In genomic region chr5:167582263-167582662, GRCh38 we compare ENCODE assay signal across 15 cellular contexts.
DNase-seq lines count a peak whose midpoint lies in the region; ATAC-seq and TF ChIP-seq lines count a peak whose summit lies in the region.
"Had no signal": no experiment of that assay in that cellular context is flagged by ENCODE, and none has a peak within 500 bp of the region (broad histone marks: within the 10 kb centered on the region; RNA-seq: fewer than 3 reads in every experiment).

No MANE protein-coding gene starts in this region.

- H3K79me2 ChIP-seq in GM23248 (ENCODE audit: insufficient read depth) = peaks cover 67% of the 10 kb centered on the region

- ATAC-seq in RWPE2 (ENCODE audit: low read depth) (peak; percentile 93), HG02885 (IDR thresholded peaks at IDR 0.05; ENCODE audit: poor library complexity, unreplicated experiment) (no peak)
- ATAC-seq: activated T-cell treated with anti-CD3 and anti-CD28 coated beads, Interleukin-2, amount 50 U/mL, for 4 hours; body of pancreas had no signal

- no peak overlapping the region for H3K4me3 ChIP-seq in GM23248
- H3K4me3 ChIP-seq in RWPE2 (ENCODE audit: severe bottlenecking) = no peak overlapping the region
- H3K4me3 ChIP-seq in fibroblast of villous mesenchyme (ENCODE audit: low read depth, low read length) = no peak overlapping the region
- H3K4me3 ChIP-seq: body of pancreas had no signal

- H3K36me3 ChIP-seq in GM23248 (ENCODE audit: low read depth) (no peaks in the 10 kb centered on the region), RWPE2 (ENCODE audit: low read depth) (no peaks in the 10 kb centered on the region)

- in situ Hi-C loops in ACHN (cut with HindIII; ENCODE audit: low pct_ligation_motif_present, low pct_unique_long_range_greater_than_20kb, low sequenced_read_pairs) = no loop called here
- in situ Hi-C loops in GM23248 (cut with MboI) = loop anchor here (10.0 kb wide), 1 partner anchor 633 kb away; no protein-coding TSS in a partner anchor

- no peaks in the 10 kb centered on the region for H4K20me1 ChIP-seq in GM23248 (ENCODE audit: insufficient read depth)

- H3K4me1 ChIP-seq in GM23248 (ENCODE audit: insufficient read depth) = peaks cover 33% of the 10 kb centered on the region
- H3K4me1 ChIP-seq in RWPE2 (ENCODE audit: insufficient read depth, poor library complexity, severe bottlenecking) = peaks cover 9% of the 10 kb centered on the region
- H3K4me1 ChIP-seq: body of pancreas had no signal

- H3K9me3 ChIP-seq in GM23248 (ENCODE audit: low read depth) (no peaks in the 10 kb centered on the region), RWPE2 (ENCODE audit: severe bottlenecking) (no peaks in the 10 kb centered on the region)
- H3K9me3 ChIP-seq: body of pancreas had no signal

- no peak overlapping the region for H3K9ac ChIP-seq in GM23248

- 0 out of 2 replicates have a peak overlapping the region, but pooled peaks have one; percentile 0 for H3K27ac ChIP-seq in GM23248
- no peak overlapping the region for H3K27ac ChIP-seq in RWPE2 (ENCODE audit: poor library complexity, severe bottlenecking)
- H3K27ac ChIP-seq: body of pancreas had no signal

- DNase-seq in ACHN (peak; percentile 5), GM23248 (peak; percentile 50), RWPE2 (ENCODE audit: low spot score) (no peak), fibroblast of villous mesenchyme (ENCODE audit: low read depth) (peak; percentile 18), LoVo (ENCODE audit: low spot score) (no peak), NCI-H1048 (lab: John Stamatoyannopoulos, UW) (no peak), NAMALWA (ENCODE audit: low spot score) (no peak)
- DNase-seq: activated T-cell treated with anti-CD3 and anti-CD28 coated beads, Interleukin-2, amount 50 U/mL, for 4 hours; body of pancreas; midbrain; NCI-H1092; NCI-H524 treated with DMSO at 0.1 percent for 48 hours; stimulated activated CD4-positive, alpha-beta T cell treated with anti-CD3 and anti-CD28 coated beads, Interleukin-4, amount 100 ng/mL, for 4 hours; stimulated activated naive CD4-positive, alpha-beta T cell treated with Interleukin-2 at 50 U/mL for 16 hours had no signal

- H3K4me2 ChIP-seq in GM23248 (ENCODE audit: unreplicated experiment) = peak overlapping the region; percentile 25

- peak; percentile 87 for TF ChIP-seq CTCF in RWPE2 (IDR thresholded peaks at IDR 0.05; ENCODE audit: poor library complexity, severe bottlenecking)
- peak; percentile 13 for TF ChIP-seq CTCF in fibroblast of villous mesenchyme (IDR thresholded peaks at IDR 0.05; ENCODE audit: insufficient read depth, low read depth, low read length)

- peaks cover 15% of the 10 kb centered on the region for H3F3A ChIP-seq in GM23248 (ENCODE audit: insufficient read depth)

- H3K27me3 ChIP-seq in GM23248 (replicated peaks; ENCODE audit: insufficient read depth) (no peaks in the 10 kb centered on the region), RWPE2 (ENCODE audit: insufficient read depth, poor library complexity, severe bottlenecking) (no peaks in the 10 kb centered on the region)

- 38 to 45% methylated on average over 1 of the region's 1 CpG for WGBS in GM23248 (ENCODE audit: low coverage in 1 of 2, low lambda C conversion rate in 2 of 2, missing lambda C conversion rate in 2 of 2), 2 experiments

- H3K9me2 ChIP-seq in GM23248 (ENCODE audit: insufficient read depth) = no peaks in the 10 kb centered on the region

- no peak overlapping the region for H2AFZ ChIP-seq in GM23248

Comparison
In these comparisons a context has a peak if more than half of its experiments do, and no peak if none do; other contexts are left out.
1. DNase-seq: peak in ACHN (single experiment), GM23248 (single experiment) and fibroblast of villous mesenchyme (single experiment); none in RWPE2 (single experiment), LoVo (single experiment), NCI-H1048 (single experiment) and NAMALWA (single experiment).